Comparison of ENCODE assay signal across 9 cellular contexts in the genomic region with DNA sequence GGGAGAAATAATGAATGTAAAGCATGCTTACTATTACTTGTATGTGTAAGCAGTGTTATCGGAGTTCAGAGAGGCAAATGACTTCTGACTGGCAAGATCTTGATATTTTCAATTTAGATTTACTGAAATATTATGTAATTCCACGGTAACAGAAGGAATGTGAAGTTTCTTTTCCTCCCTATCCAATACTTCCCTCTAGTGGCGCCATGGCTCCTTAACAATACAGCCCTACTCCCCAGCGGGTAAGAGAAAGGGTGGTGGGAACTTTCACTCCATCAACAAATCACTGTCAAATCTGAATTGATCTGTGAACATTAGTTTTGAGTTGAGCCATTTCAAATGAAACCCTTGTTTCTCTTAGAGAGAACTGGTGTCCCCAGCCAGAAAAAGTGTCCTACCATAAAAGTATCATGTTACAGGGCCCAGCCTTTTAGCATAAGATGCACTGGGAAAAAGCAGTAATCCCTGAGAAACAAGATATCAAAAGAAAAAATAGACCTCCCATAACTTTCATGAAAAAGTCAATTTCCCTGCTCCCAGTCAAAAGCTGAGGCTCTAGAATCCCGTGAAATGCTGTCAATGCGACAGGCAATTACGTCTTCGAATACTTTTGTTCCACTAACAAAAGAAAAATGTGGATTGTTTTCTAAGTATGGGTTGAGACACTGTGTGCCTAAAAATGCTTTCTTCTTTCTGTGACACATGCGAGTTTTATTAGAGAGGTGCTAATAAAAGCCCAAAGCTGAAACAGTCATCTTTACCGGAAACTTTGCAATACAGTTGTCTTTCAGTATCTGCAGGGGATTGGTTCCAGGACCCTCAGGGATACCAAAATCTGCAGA. TPM values are rescaled to one million over a fixed set of nuclear protein-coding genes. Genes with fewer than 3 reads are reported as not detected.
DNase-seq lines count a peak whose midpoint lies in the region; ATAC-seq, FAIRE-seq and TF ChIP-seq lines count a peak whose summit lies in the region.
"Had no signal": no experiment of that assay in that cellular context is flagged by ENCODE, and none has a peak within 500 bp of the region (broad histone marks: within the 10 kb centered on the region; RNA-seq: fewer than 3 reads in every experiment).

No MANE protein-coding gene starts in this region.

- CTCF ChIA-PET in T-cell (lab: Charles Lee) = no interaction called here

- no peaks in the 10 kb centered on the region for H3K27me3 ChIP-seq in ascending aorta

- peak overlapping the region in 1 of 2 donors; percentile 21 for H3K4me3 ChIP-seq in ascending aorta

- ATAC-seq in T-cell (replicated peaks in 1 of 4) = no peak
- ATAC-seq in HG03432 (IDR thresholded peaks at IDR 0.05; ENCODE audit: unreplicated experiment) = no peak

- H3K27ac Mint-ChIP-seq in T-cell = no peak overlapping the region

- H3K4me1 ChIP-seq in ascending aorta = peaks cover 0 to 4% of the 10 kb centered on the region in 2 donors

- DNase-seq in D721Med (ENCODE audit: insufficient read length, low spot score) (no peak), KBM-7 (peak; percentile 57), ascending aorta (ENCODE audit: low spot score in 2 of 2) (no peak), inferior parietal cortex (ENCODE audit: extremely low spot score) (peak; percentile 78), urothelium cell line (ENCODE audit: low spot score) (peak; percentile 63), T-helper 2 cell (no peak), T-cell (no peak)
- DNase-seq: naive B cell had no signal

- H3K27me3 Mint-ChIP-seq in T-cell = peaks cover 0 to 4% of the 10 kb centered on the region in 2 donors

- in situ Hi-C loops in KBM-7 (cut with MboI; ENCODE audit: low pct_unique_long_range_greater_than_20kb, low sequenced_read_pairs) = no loop called here

- TF ChIP-seq CTCF in D721Med (IDR thresholded peaks at IDR 0.05; ENCODE audit: insufficient read depth, missing control alignments) (peak; percentile 59), ascending aorta (IDR thresholded peaks at IDR 0.05) (peak; percentile 49 to 76 (median 73))

- H3K36me3 ChIP-seq in ascending aorta = no peaks in the 10 kb centered on the region

- H3K27ac ChIP-seq in ascending aorta = no peak overlapping the region

- H3K4me1 Mint-ChIP-seq in T-cell = no peaks in the 10 kb centered on the region
- H3K4me1 Mint-ChIP-seq: naive B cell had no signal

- H3K36me3 Mint-ChIP-seq in T-cell = no peaks in the 10 kb centered on the region
- H3K36me3 Mint-ChIP-seq: naive B cell had no signal

- H3K9me3 ChIP-seq in ascending aorta = no peaks in the 10 kb centered on the region

- no peak for FAIRE-seq in D721Med (lab: Jason Lieb, UNC)
- FAIRE-seq in urothelium cell line (lab: Jason Lieb, UNC) = no peak

- POLR2A ChIA-PET in T-cell (lab: Charles Lee) = no interaction called here

- no peak overlapping the region for H3K4me3 Mint-ChIP-seq in T-cell
- H3K4me3 Mint-ChIP-seq: naive B cell had no signal

- intact Hi-C loops in ascending aorta (cut with DNase I) = loop anchor here (2.0 kb wide), 1 partner anchor 18 kb away; no protein-coding TSS in a partner anchor

- H3K9me3 Mint-ChIP-seq in T-cell = no peaks in the 10 kb centered on the region
- H3K9me3 Mint-ChIP-seq: naive B cell had no signal

RNA-seq across cellular contexts. Expression of gene COX7A2, which starts 12.9 kb away (rescaled TPM):
- 360 TPM for total RNA-seq in ascending aorta
- total RNA-seq in T-cell = 100 to 1,000 TPM; 195 to 213 (median 198) TPM

RNA-seq across cellular contexts. Expression of gene COL12A1, which starts 24.9 kb away (rescaled TPM):
- 140 TPM for total RNA-seq in ascending aorta
- under 1 TPM in 3 of 5 donors, not detected in 2; 0.59 to 0.95 (median 0.76) TPM for total RNA-seq in T-cell

RNA-seq across cellular contexts. Expression of gene TMEM30A, which starts 53.9 kb away (rescaled TPM):
- total RNA-seq in ascending aorta (54.8 TPM), T-cell (10 to 100 TPM; 43.4 to 67.6 (median 55.1) TPM)

Comparison
In these comparisons a context has a peak if more than half of its experiments do, and no peak if none do; other contexts are left out.
1. DNase-seq: peak in KBM-7 (single experiment), inferior parietal cortex (single experiment) and urothelium cell line (single experiment); none in D721Med (single experiment), ascending aorta (0 of 2), T-helper 2 cell (0 of 5) and T-cell (0 of 34).
2. RNA of gene COL12A1, which starts 24.9 kb away (total RNA-seq): 140 TPM in ascending aorta (single experiment); 0.59 to 0.95 TPM in T-cell; every median in the first group is over 10 times any median in the second.